Comparison of ENCODE assay signal across 19 cellular contexts in genomic region chr12:57891639-57892228, GRCh38. TPM values are rescaled to one million over a fixed set of nuclear protein-coding genes. Genes with fewer than 3 reads are reported as not detected.
DNase-seq lines count a peak whose midpoint lies in the region; ATAC-seq and TF ChIP-seq lines count a peak whose summit lies in the region.
"Had no signal": no experiment of that assay in that cellular context is flagged by ENCODE, and none has a peak within 500 bp of the region (broad histone marks: within the 10 kb centered on the region; RNA-seq: fewer than 3 reads in every experiment).

No MANE protein-coding gene starts in this region.

- 93 to 94% (median 93%) methylated on average over 6 of the region's 6 CpGs for WGBS in heart left ventricle, 4 donors
- WGBS in prostate gland: 88% methylated on average over 6 of the region's 6 CpGs

- no peak overlapping the region for H3K4me3 ChIP-seq in heart left ventricle
- H3K4me3 ChIP-seq in prostate gland: no peak overlapping the region
- no peak overlapping the region for H3K4me3 ChIP-seq in uterus
- H3K4me3 ChIP-seq: testis had no signal

- ATAC-seq in heart left ventricle (no peak), left cardiac atrium (no peak)
- ATAC-seq: activated naive CD8-positive, alpha-beta T cell treated with anti-CD3 and anti-CD28 coated beads, Interleukin-2, amount 50 U/mL, for 24 hours; esophagus mucosa had no signal

- H3K27me3 ChIP-seq in heart left ventricle: no peaks in the 10 kb centered on the region
- H3K27me3 ChIP-seq in prostate gland (replicated peaks; ENCODE audit: insufficient read depth): no peaks in the 10 kb centered on the region
- no peaks in the 10 kb centered on the region for H3K27me3 ChIP-seq in uterus
- H3K27me3 ChIP-seq: testis had no signal

- no peaks in the 10 kb centered on the region for H3K36me3 ChIP-seq in heart left ventricle
- H3K36me3 ChIP-seq in prostate gland: no peaks in the 10 kb centered on the region
- H3K36me3 ChIP-seq in uterus: no peaks in the 10 kb centered on the region

- H3K9me3 ChIP-seq in heart left ventricle (no peaks in the 10 kb centered on the region), prostate gland (no peaks in the 10 kb centered on the region), uterus (no peaks in the 10 kb centered on the region)
- H3K9me3 ChIP-seq: testis had no signal

- in situ Hi-C loops in GM13977 (cut with MboI; ENCODE audit: low pct_unique_long_range_greater_than_20kb, low sequenced_read_pairs, unreplicated experiment): no loop called here

- H3K27ac ChIP-seq in heart left ventricle: peak overlapping the region in 11 of 12 donors; percentile 96 to 99 (median 97)
- peak overlapping the region; percentile 2 to 89 for H3K27ac ChIP-seq in prostate gland
- H3K27ac ChIP-seq in uterus: peak overlapping the region; percentile 98 to 100

- DNase-seq in heart left ventricle (no peak), left cardiac atrium (no peak), fibroblast of peridontal ligament (ENCODE audit: extremely low read depth) (peak; percentile 35), prostate gland (ENCODE audit: low spot score) (no peak), uterus (no peak), GF-D8 (lab: John Stamatoyannopoulos, UW) (no peak), LoVo (ENCODE audit: low spot score) (no peak), GM13977 (ENCODE audit: low spot score) (no peak)
- DNase-seq: 8988T; activated CD4-positive, alpha-beta T cell treated with anti-CD3 and anti-CD28 coated beads, Interleukin-2, amount 50 U/mL, for 1 hour; activated naive CD8-positive, alpha-beta T cell treated with anti-CD3 and anti-CD28 coated beads, Interleukin-2, amount 50 U/mL, for 24 hours; activated T-cell treated with anti-CD3 and anti-CD28 coated beads, Interleukin-2, amount 50 U/mL, for 48 hours; cortex of kidney; NCI-H187 treated with DMSO at 0.1 percent for 48 hours; NCI-H69; occipital lobe; stimulated activated CD4-positive, alpha-beta T cell treated with anti-CD3 and anti-CD28 coated beads, Interleukin-12 subunit alpha, Interleukin-12 subunit beta, amount 100 ng/mL, for 4 hours; testis had no signal

- TF ChIP-seq CTCF in heart left ventricle (IDR thresholded peaks at IDR 0.05): no peak
- no peak for TF ChIP-seq CTCF in prostate gland (IDR thresholded peaks at IDR 0.05)
- TF ChIP-seq CTCF in uterus (IDR thresholded peaks at IDR 0.05): no peak
- TF ChIP-seq CTCF in GM13977 (IDR thresholded peaks at IDR 0.05; ENCODE audit: extremely low read depth, insufficient read depth, missing control alignments): no peak

- H3K4me1 ChIP-seq in heart left ventricle (peaks cover 17 to 99% (median 81%) of the 10 kb centered on the region in 12 donors), prostate gland (replicated peaks) (peaks cover 28% of the 10 kb centered on the region), uterus (peaks cover 37% of the 10 kb centered on the region in 2 donors)

- intact Hi-C loops in heart left ventricle (cut with DNase I) (loop anchor here in 2 of 10 donors (2.0 to 5.0 kb wide), 2 partner anchors 44 to 45 kb away; partner anchors contain the start of gene CTDSP2 (in 2 of the 2)), left cardiac atrium (cut with DNase I) (no loop called here), prostate gland (cut with DNase I) (loop anchor here (2.0 kb wide), 1 partner anchor 47 kb away; no protein-coding TSS in a partner anchor), uterus (cut with DNase I; ENCODE audit: low total_unique reads) (no loop called here)

- TF ChIP-seq POLR2A in heart left ventricle (IDR thresholded peaks at IDR 0.05) (no peak), prostate gland (IDR thresholded peaks at IDR 0.05) (no peak), uterus (IDR thresholded peaks at IDR 0.05) (no peak)

RNA-seq across cellular contexts. Expression of gene CTDSP2, which starts 45.2 kb away (rescaled TPM):
- total RNA-seq in heart left ventricle (100 to 1,000 TPM in 3 of 9 donors, 10 to 100 TPM in 6; 69.9 to 191 (median 89.3) TPM), left cardiac atrium (10 to 100 TPM; 90.6 to 97.1 TPM), prostate gland (100 to 1,000 TPM in 1 of 2 donors, 10 to 100 TPM in 1; 99.2 to 159 TPM), uterus (100 to 1,000 TPM in 2 of 4 donors, 10 to 100 TPM in 2; 66.2 to 212 (median 90.9) TPM)
- polyA plus RNA-seq in heart left ventricle: 10 to 100 TPM; 28.0 to 68.4 TPM

RNA-seq across cellular contexts. Expression of gene ATP23, which starts 49.6 kb away (rescaled TPM):
- total RNA-seq in heart left ventricle (1 to 10 TPM; 1.8 to 7.4 (median 5.3) TPM), left cardiac atrium (1 to 10 TPM; 7.6 to 9.4 TPM), prostate gland (10 to 100 TPM in 1 of 2 donors, 1 to 10 TPM in 1; 8.0 to 15.0 TPM), uterus (10 to 100 TPM in 1 of 4 donors, 1 to 10 TPM in 3; 4.9 to 59.1 (median 8.6) TPM)
- polyA plus RNA-seq in heart left ventricle: 10 to 100 TPM in 1 of 2 donors, 1 to 10 TPM in 1; 8.1 to 10.4 TPM

Comparison
In these comparisons a context has a peak if more than half of its experiments do, and no peak if none do; other contexts are left out.
1. H3K27ac ChIP-seq: peak in every context shown above with its lines; median percentile 99 in uterus; 97 in heart left ventricle; 46 in prostate gland.